21 cellular contexts compared by ENCODE assay signal in genomic region chr3:160851629-160852210, GRCh38.
A peak's percentile ranks its signal among the peaks of the same experiment; 100 is the strongest.
DNase-seq lines count a peak whose midpoint lies in the region; ATAC-seq, FAIRE-seq and TF ChIP-seq lines count a peak whose summit lies in the region.
"Had no signal": no experiment of that assay in that cellular context is flagged by ENCODE, and none has a peak within 500 bp of the region (broad histone marks: within the 10 kb centered on the region; RNA-seq: fewer than 3 reads in every experiment).

No MANE protein-coding gene starts in this region.

- no peak for TF ChIP-seq POLR2A in HepG2 (IDR thresholded peaks at IDR 0.05; ENCODE audit: insufficient read depth in 1 of 2, low read depth in 2 of 2, low read length in 2 of 2)

- ATAC-seq in HepG2 = no peak
- ATAC-seq in WTC11 = peak; percentile 72
- no peak for ATAC-seq in Right ventricle myocardium inferior

- peaks cover 41% of the 10 kb centered on the region for H3K4me1 Mint-ChIP-seq in WTC11

- BruUV-seq in HepG2 (replicated peaks; lab: Mats Ljungman, UMichigan) = no TSS peak

- CTCF ChIA-PET in HepG2 (lab: Yijun Ruan, JAX; ENCODE audit: low intra/inter-chr PET ratio, low total read pairs) = no interaction called here
- CTCF ChIA-PET in WTC11 (lab: Charles Lee) = no interaction called here

- no peaks in the 10 kb centered on the region for H4K20me1 ChIP-seq in HepG2 (ENCODE audit: insufficient read depth, low read length)

- H3K27ac Mint-ChIP-seq in WTC11 = peak overlapping the region; percentile 92
- H3K27ac Mint-ChIP-seq: CD4-positive, alpha-beta T cell; HFFc6 had no signal

- no peaks in the 10 kb centered on the region for H3K27me3 ChIP-seq in liver (ENCODE audit: control insufficient read depth in 4 of 4, insufficient read depth in 4 of 4, low read length in 3 of 4)
- H3K27me3 ChIP-seq in HepG2 (ENCODE audit: control insufficient read depth in 1 of 2, insufficient read depth in 2 of 2, low read length in 2 of 2) = no peaks in the 10 kb centered on the region; a peak in 1 of 5 replicates

- H3K79me2 ChIP-seq in HepG2 (ENCODE audit: insufficient read depth, low read length) = no peaks in the 10 kb centered on the region

- H3K27ac ChIP-seq in liver (ENCODE audit: low read depth in 1 of 2, low read length in 2 of 2) (no peak overlapping the region), HepG2 (ENCODE audit: extremely low read length, insufficient read depth, low read length) (no peak overlapping the region)
- H3K27ac ChIP-seq: HL-60 had no signal

- TF ChIP-seq CTCF in liver (IDR thresholded peaks at IDR 0.05; ENCODE audit: low read depth, low read length, missing input control) (no peak), HepG2 (CRISPR knock-in tag; IDR thresholded peaks at IDR 0.05) (no peak), WTC11 (IDR thresholded peaks at IDR 0.05) (no peak)

- H3K9me3 ChIP-seq in liver (ENCODE audit: control insufficient read depth in 4 of 4, low read length in 3 of 4) (no peaks in the 10 kb centered on the region), HepG2 (ENCODE audit: low read length) (no peaks in the 10 kb centered on the region)

- no peak overlapping the region for H2AFZ ChIP-seq in HepG2 (ENCODE audit: low read length)

- TF ChIP-seq RAD21 in liver (IDR thresholded peaks at IDR 0.05) (no peak), HepG2 (CRISPR knock-in tag; IDR thresholded peaks at IDR 0.05) (no peak)

- in situ Hi-C loops in HepG2 (cut with HindIII; ENCODE audit: extremely low pct_ligation_motif_present, low pct_unique_long_range_greater_than_20kb) = no loop called here

- H3K9me3 Mint-ChIP-seq in WTC11 = peaks cover 19% of the 10 kb centered on the region
- H3K9me3 Mint-ChIP-seq: HFFc6 had no signal

- H3K4me3 ChIP-seq in liver (ENCODE audit: low read depth in 1 of 3, low read length in 3 of 3) (no peak overlapping the region), HepG2 (replicated peaks in 1 of 3; ENCODE audit: insufficient read depth in 1 of 3, low read depth in 2 of 3, low read length in 3 of 3) (no peak overlapping the region)

- POLR2A ChIA-PET in HepG2 (lab: Yijun Ruan, JAX) = no interaction called here
- POLR2A ChIA-PET in WTC11 (lab: Charles Lee) = interaction anchor here (0.6 kb wide), 1 partner anchor 10 kb away, joined by 3 read pairs; no protein-coding TSS in a partner anchor

- WGBS in liver = 89% methylated on average over 8 of the region's 8 CpGs
- WGBS in HepG2 (ENCODE audit: low lambda C conversion rate) = 39% methylated on average over 8 of the region's 8 CpGs

- no peaks in the 10 kb centered on the region for H3K27me3 Mint-ChIP-seq in WTC11 (ENCODE audit: low read depth)
- H3K27me3 Mint-ChIP-seq: CD4-positive, alpha-beta T cell had no signal

- intact Hi-C loops in HepG2 (cut with micrococcal nuclease; ENCODE audit: unreplicated experiment) (no loop called here), Right ventricle myocardium inferior (cut with DNase I) (no loop called here)

- H3K9ac ChIP-seq in liver (ENCODE audit: low read depth in 1 of 2, low read length in 2 of 2) (no peak overlapping the region), HepG2 (ENCODE audit: insufficient read depth, low read depth, low read length) (no peak overlapping the region)

- DNase-seq in HepG2 (ENCODE audit: low spot score) (no peak), WTC11 (ENCODE audit: low spot score) (no peak), iPS DF 19.7 (ENCODE audit: low read depth, low spot score) (peak; percentile 15), DMS 273 treated with DMSO at 0.1 percent for 48 hours (lab: John Stamatoyannopoulos, UW) (no peak), Right ventricle myocardium inferior (ENCODE audit: missing footprints) (no peak)
- DNase-seq in stimulated activated CD4-positive, alpha-beta T cell treated with anti-CD3 and anti-CD28 coated beads, Interleukin-1b, Interleukin-23, amount 100 ng/mL, for 48 hours = no peak
- DNase-seq: 8988T; AML-193; C1 segment of cervical spinal cord; Calu3; CD4-positive, alpha-beta T cell; DMS79; EL; GOT3; HCEC 1CT; HFFc6; IMR-90 had no signal

- H3K4me2 ChIP-seq in HepG2 (ENCODE audit: low read depth, low read length) = no peak overlapping the region

- H3K4me1 ChIP-seq in liver (ENCODE audit: control insufficient read depth in 4 of 4, insufficient read depth in 4 of 4, low read length in 3 of 4) (no peaks in the 10 kb centered on the region), HepG2 (ENCODE audit: insufficient read depth, low read length) (no peaks in the 10 kb centered on the region)

- H3K36me3 Mint-ChIP-seq in WTC11 = peaks cover 17% of the 10 kb centered on the region

- H3K4me3 Mint-ChIP-seq in WTC11 = no peak overlapping the region; the same call in 1 of the 2 replicates
- H3K4me3 Mint-ChIP-seq: CD4-positive, alpha-beta T cell; HFFc6 had no signal

- no peaks in the 10 kb centered on the region for H3K36me3 ChIP-seq in liver (ENCODE audit: control insufficient read depth in 4 of 4, insufficient read depth in 3 of 4, low read depth in 1 of 4, low read length in 3 of 4)
- H3K36me3 ChIP-seq in HepG2 (replicated peaks in 1 of 2; ENCODE audit: control insufficient read depth in 1 of 2, insufficient read depth in 2 of 2, low read length in 2 of 2) = no peaks in the 10 kb centered on the region

- TF ChIP-seq EP300 in HepG2 (IDR thresholded peaks at IDR 0.05; ENCODE audit: low read depth in 2 of 2, low read length in 2 of 2) (no peak), HepG2 (CRISPR knock-in tag; IDR thresholded peaks at IDR 0.05; ENCODE audit: borderline replicate concordance) (no peak)

- FAIRE-seq in HepG2 (lab: Jason Lieb, UNC) = no peak
- FAIRE-seq: G401.6, GM12891 had no signal

TF ChIP-seq in liver, 16 proteins besides CTCF, POLR2A, EP300 and RAD21:
- no peak for TF ChIP-seq SP1 (IDR thresholded peaks at IDR 0.05)
- TF ChIP-seq RXRA (IDR thresholded peaks at IDR 0.05) = no peak
- no peak for TF ChIP-seq HNF4A (conservative IDR thresholded peaks at IDR 0.05)
- TF ChIP-seq NR2F2 (IDR thresholded peaks at IDR 0.05) = peak; percentile 9
- no peak for TF ChIP-seq ATF3 (IDR thresholded peaks at IDR 0.05)

TF ChIP-seq in HepG2, 621 proteins besides CTCF, POLR2A, EP300 and RAD21:
- TF ChIP-seq ZNF776 (CRISPR knock-in tag; IDR thresholded peaks at IDR 0.05) = no peak
- no peak for TF ChIP-seq ZNF597 (CRISPR knock-in tag; IDR thresholded peaks at IDR 0.05)
- no peak for TF ChIP-seq TP53 (CRISPR knock-in tag; conservative IDR thresholded peaks at IDR 0.05)
- TF ChIP-seq GABPB1 (CRISPR knock-in tag; IDR thresholded peaks at IDR 0.05) = no peak
- TF ChIP-seq U2AF1 (optimal IDR thresholded peaks at IDR 0.05; ENCODE audit: low read depth, low read length) = no peak
- no peak for TF ChIP-seq RAD51 (IDR thresholded peaks at IDR 0.05; ENCODE audit: borderline replicate concordance)
- no peak for TF ChIP-seq KLF6 (CRISPR knock-in tag; IDR thresholded peaks at IDR 0.05)
- no peak for TF ChIP-seq ZNF558 (CRISPR knock-in tag; IDR thresholded peaks at IDR 0.05; ENCODE audit: borderline replicate concordance)
- no peak for TF ChIP-seq ZFP90 (CRISPR knock-in tag; IDR thresholded peaks at IDR 0.05; ENCODE audit: borderline replicate concordance)
- no peak for TF ChIP-seq ZNF615 (CRISPR knock-in tag; IDR thresholded peaks at IDR 0.05; ENCODE audit: borderline replicate concordance)
- no peak for TF ChIP-seq CENPT (CRISPR knock-in tag; IDR thresholded peaks at IDR 0.05; ENCODE audit: low read depth)
- TF ChIP-seq HOXA5 (CRISPR knock-in tag; IDR thresholded peaks at IDR 0.05) = no peak
- no peak for TF ChIP-seq DNMT1 (CRISPR knock-in tag; IDR thresholded peaks at IDR 0.05)

TF ChIP-seq in WTC11, 78 proteins besides CTCF, POLR2A, EP300 and RAD21:
- TF ChIP-seq ETV6 (CRISPR knock-in tag; IDR thresholded peaks at IDR 0.05) (peak; percentile 31; the same call in 1 of the 2 replicates), RORB (CRISPR knock-in tag; IDR thresholded peaks at IDR 0.05) (no peak)
TF ChIP-seq in WTC11: peak in this region for 1.
